Comparison of ENCODE assay signal across 21 cellular contexts in the genomic region with DNA sequence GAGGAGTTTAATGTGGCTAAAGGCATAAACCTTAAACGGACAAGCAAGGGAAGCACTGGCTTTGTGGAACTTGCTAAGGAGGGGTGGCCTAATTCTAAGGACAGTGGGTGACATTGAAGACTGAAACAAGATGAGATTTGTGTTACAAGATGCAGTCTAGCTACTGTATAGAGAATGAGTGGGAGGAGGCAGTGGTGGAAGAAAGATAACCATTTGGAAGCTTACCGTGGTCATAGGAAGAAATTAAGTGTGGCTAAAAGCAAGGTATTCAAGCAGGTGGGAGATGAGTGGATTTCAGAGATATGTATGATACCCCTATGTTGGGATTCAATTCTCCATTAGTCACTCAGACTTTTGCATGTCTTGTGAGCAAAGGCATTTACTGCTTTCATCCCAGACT. TPM values are rescaled to one million over a fixed set of nuclear protein-coding genes. Genes with fewer than 3 reads are reported as not detected.
DNase-seq lines count a peak whose midpoint lies in the region; ATAC-seq and TF ChIP-seq lines count a peak whose summit lies in the region.
"Had no signal": no experiment of that assay in that cellular context is flagged by ENCODE, and none has a peak within 500 bp of the region (broad histone marks: within the 10 kb centered on the region; RNA-seq: fewer than 3 reads in every experiment).

No MANE protein-coding gene starts in this region.

- H3K4me3 ChIP-seq in IMR-90 (ENCODE audit: insufficient read depth, low read depth, low read length): no peak overlapping the region
- H3K4me3 ChIP-seq in sigmoid colon: no peak overlapping the region
- H3K4me3 ChIP-seq: body of pancreas, HAP-1, left lung, skin epidermis, upper lobe of left lung had no signal

- H3K27me3 ChIP-seq in IMR-90 (ENCODE audit: control insufficient read depth, insufficient read depth, low read length): no peaks in the 10 kb centered on the region
- no peaks in the 10 kb centered on the region for H3K27me3 ChIP-seq in sigmoid colon
- H3K27me3 ChIP-seq: body of pancreas, left lung, upper lobe of left lung had no signal

- intact Hi-C loops in IMR-90 (cut with micrococcal nuclease) (loop anchor here (5.0 to 10.0 kb wide), 2 partner anchors 108 to 365 kb away; partner anchors contain the start of genes GIN1 and PPIP5K2), sigmoid colon (cut with DNase I) (loop anchor here (5.0 to 10.0 kb wide), 3 partner anchors 98 to 365 kb away; partner anchors contain the start of genes GIN1 and PPIP5K2)

- peak overlapping the region; percentile 11; the same call in 1 of the 2 replicates for H3K18ac ChIP-seq in IMR-90 (ENCODE audit: low read depth, low read length)

- H3K36me3 ChIP-seq in IMR-90 (ENCODE audit: control insufficient read depth, insufficient read depth, low read length): no peaks in the 10 kb centered on the region; the same call in 1 of the 2 replicates
- H3K36me3 ChIP-seq in sigmoid colon: no peaks in the 10 kb centered on the region
- H3K36me3 ChIP-seq: HAP-1, left lung, upper lobe of left lung had no signal

- H3K27me3 Mint-ChIP-seq in activated naive CD4-positive, alpha-beta T cell treated with anti-CD3 and anti-CD28 coated beads, Interleukin-2, amount 50 U/mL, for 24 hours: no peaks in the 10 kb centered on the region
- no peaks in the 10 kb centered on the region for H3K27me3 Mint-ChIP-seq in activated naive CD8-positive, alpha-beta T cell
- H3K27me3 Mint-ChIP-seq: activated naive CD8-positive, alpha-beta T cell treated with anti-CD3 and anti-CD28 coated beads, Interleukin-2, amount 10 ng/mL, durations not matched to agents 7 days and 5 days had no signal

- POLR2A ChIA-PET in IMR-90 (lab: Charles Lee; ENCODE audit: unreplicated experiment): no interaction called here
- POLR2A ChIA-PET in RWPE1 (lab: Yijun Ruan, JAX; ENCODE audit: low non-redundant PET): no interaction called here

- H3K23ac ChIP-seq in IMR-90 (ENCODE audit: low read depth, low read length): no peak overlapping the region

- H3K9ac ChIP-seq in IMR-90 (ENCODE audit: low read depth, low read length): no peak overlapping the region

- H3K4me1 Mint-ChIP-seq in activated naive CD4-positive, alpha-beta T cell treated with anti-CD3 and anti-CD28 coated beads, Interleukin-2, amount 50 U/mL, for 24 hours: peaks cover 78% of the 10 kb centered on the region
- peaks cover 69% of the 10 kb centered on the region for H3K4me1 Mint-ChIP-seq in activated naive CD8-positive, alpha-beta T cell (ENCODE audit: low read depth)

- no peak for DNase-seq in activated naive CD4-positive, alpha-beta T cell treated with Interleukin-2 at 50 U/mL for 16 hours
- DNase-seq in IMR-90 (no peak), sigmoid colon (no peak), RWPE1 (ENCODE audit: low spot score) (no peak), pons (ENCODE audit: low spot score) (no peak)
- DNase-seq: activated naive CD8-positive, alpha-beta T cell treated with anti-CD3 and anti-CD28 coated beads, Interleukin-2, amount 10 ng/mL, durations not matched to agents 7 days and 5 days; body of pancreas; cortex of kidney; glutamatergic neuron; left lung; NCI-H1105; NCI-H2081 treated with DMSO at 0.1 percent for 48 hours; NCI-H510A; nephron progenitor cell; stimulated activated naive CD4-positive, alpha-beta T cell treated with Interleukin-2 at 50 U/mL for 16 hours; upper lobe of left lung had no signal

- H3K9me1 ChIP-seq in IMR-90 (ENCODE audit: insufficient read depth, low read length): peaks cover 4% of the 10 kb centered on the region; the same call in 1 of the 2 replicates

- H2BK5ac ChIP-seq in IMR-90 (ENCODE audit: low read depth, low read length, poor library complexity, severe bottlenecking): no peak overlapping the region

- no peak overlapping the region for H2BK20ac ChIP-seq in IMR-90 (ENCODE audit: low read depth, low read length)

- dilution Hi-C loops in IMR-90 (cut with HindIII; ENCODE audit: low sequenced_read_pairs, unreplicated experiment): no loop called here

- H3K4me1 ChIP-seq in IMR-90 (ENCODE audit: control insufficient read depth, insufficient read depth, low read length) (peaks cover 8% of the 10 kb centered on the region), sigmoid colon (peaks cover 0 to 67% (median 61%) of the 10 kb centered on the region in 4 donors)

- CTCF ChIA-PET in IMR-90 (lab: Yijun Ruan, JAX): no interaction called here
- CTCF ChIA-PET in RWPE1 (lab: Yijun Ruan, JAX): interaction anchor here (0.7 to 0.8 kb wide), 2 partner anchors 21 to 24 kb away, joined by 3 read pairs; no protein-coding TSS in a partner anchor

- H3K36me3 Mint-ChIP-seq in activated naive CD4-positive, alpha-beta T cell treated with anti-CD3 and anti-CD28 coated beads, Interleukin-2, amount 50 U/mL, for 24 hours: peaks cover 9% of the 10 kb centered on the region
- peaks cover 4% of the 10 kb centered on the region for H3K36me3 Mint-ChIP-seq in activated naive CD8-positive, alpha-beta T cell

- no peak overlapping the region for H2AK5ac ChIP-seq in IMR-90 (ENCODE audit: low read depth, low read length)

- TF ChIP-seq EP300 in sigmoid colon (IDR thresholded peaks at IDR 0.05): no peak

- no peak for TF ChIP-seq RAD21 in IMR-90 (IDR thresholded peaks at IDR 0.05; ENCODE audit: low read length)

- ATAC-seq in IMR-90 (ENCODE audit: low read depth) (no peak), GM18858 (IDR thresholded peaks at IDR 0.05; ENCODE audit: unreplicated experiment) (no peak)
- ATAC-seq: body of pancreas, left lung had no signal

- H3K4ac ChIP-seq in IMR-90 (ENCODE audit: low read depth, low read length): no peak overlapping the region

- TF ChIP-seq CTCF in IMR-90 (conservative IDR thresholded peaks at IDR 0.05; ENCODE audit: low read depth, low read length) (no peak), sigmoid colon (IDR thresholded peaks at IDR 0.05) (no peak), RWPE1 (conservative IDR thresholded peaks at IDR 0.05; ENCODE audit: low read depth) (no peak)

- H2BK120ac ChIP-seq in IMR-90 (ENCODE audit: low read depth, low read length): no peak overlapping the region

- TF ChIP-seq POLR2A in IMR-90 (IDR thresholded peaks at IDR 0.05; ENCODE audit: low read depth, low read length) (no peak), sigmoid colon (IDR thresholded peaks at IDR 0.05) (no peak)

- no peak overlapping the region for H4K5ac ChIP-seq in IMR-90 (ENCODE audit: low read depth, low read length)

- H2AFZ ChIP-seq in IMR-90 (replicated peaks; ENCODE audit: low read length, poor library complexity): no peak overlapping the region

- H3K9me3 Mint-ChIP-seq in activated naive CD4-positive, alpha-beta T cell treated with anti-CD3 and anti-CD28 coated beads, Interleukin-2, amount 50 U/mL, for 24 hours: peaks cover 7% of the 10 kb centered on the region
- H3K9me3 Mint-ChIP-seq in activated naive CD8-positive, alpha-beta T cell (ENCODE audit: low read depth): no peaks in the 10 kb centered on the region
- H3K9me3 Mint-ChIP-seq: activated naive CD8-positive, alpha-beta T cell treated with anti-CD3 and anti-CD28 coated beads, Interleukin-2, amount 10 ng/mL, durations not matched to agents 7 days and 5 days; nephron progenitor cell had no signal

- peak overlapping the region; percentile 31 for H3K4me3 Mint-ChIP-seq in activated naive CD4-positive, alpha-beta T cell treated with anti-CD3 and anti-CD28 coated beads, Interleukin-2, amount 50 U/mL, for 24 hours
- H3K4me3 Mint-ChIP-seq in activated naive CD8-positive, alpha-beta T cell: peak overlapping the region; percentile 27
- H3K4me3 Mint-ChIP-seq: activated naive CD8-positive, alpha-beta T cell treated with anti-CD3 and anti-CD28 coated beads, Interleukin-2, amount 10 ng/mL, durations not matched to agents 7 days and 5 days; nephron progenitor cell had no signal

- no peak overlapping the region for H4K8ac ChIP-seq in IMR-90 (ENCODE audit: low read depth in 2 of 2, low read length in 2 of 2)

- no peak overlapping the region for H3K56ac ChIP-seq in IMR-90 (ENCODE audit: extremely low read depth, insufficient read depth, low read length)

- H3K27ac ChIP-seq in IMR-90 (ENCODE audit: insufficient read depth, low read length) (no peak overlapping the region), sigmoid colon (peak overlapping the region in 3 of 4 donors; percentile 46 to 67 (median 53)), RWPE1 (no peak overlapping the region)
- H3K27ac ChIP-seq: body of pancreas had no signal

- in situ Hi-C loops in IMR-90 (cut with MboI; ENCODE audit: low sequenced_read_pairs): loop anchor here (10.0 kb wide), 1 partner anchor 365 kb away; the partner anchor contains the start of genes GIN1 and PPIP5K2

- H4K91ac ChIP-seq in IMR-90 (ENCODE audit: insufficient read depth, low read depth, low read length): no peak overlapping the region

- H3K4me2 ChIP-seq in IMR-90 (ENCODE audit: low read depth, low read length): no peak overlapping the region

- H3K9me3 ChIP-seq in IMR-90 (ENCODE audit: control insufficient read depth, insufficient read depth, low read length) (no peaks in the 10 kb centered on the region), sigmoid colon (no peaks in the 10 kb centered on the region)
- H3K9me3 ChIP-seq: body of pancreas, HAP-1, left lung, upper lobe of left lung had no signal

- peak overlapping the region; percentile 36 for H3K27ac Mint-ChIP-seq in activated naive CD4-positive, alpha-beta T cell treated with anti-CD3 and anti-CD28 coated beads, Interleukin-2, amount 50 U/mL, for 24 hours
- H3K27ac Mint-ChIP-seq in activated naive CD8-positive, alpha-beta T cell: peak overlapping the region; percentile 84
- H3K27ac Mint-ChIP-seq: nephron progenitor cell had no signal

- WGBS in IMR-90 (ENCODE audit: extremely low coverage in 2 of 2, insufficient read length in 1 of 2), 2 experiments: 44% methylated on average over 1 of the region's 2 CpGs; no CpG with 5 or more reads in 1 of the 2 experiments
- WGBS in sigmoid colon, 2 donors: 81% methylated on average over 2 of the region's 2 CpGs

- H2BK15ac ChIP-seq in IMR-90 (ENCODE audit: low read depth, low read length): no peak overlapping the region

- no peak overlapping the region for H2AK9ac ChIP-seq in IMR-90 (replicated peaks; ENCODE audit: low read depth, low read length, poor library complexity)

- peaks cover 34 to 77% of the 10 kb centered on the region in 2 experiments for H3K79me1 ChIP-seq in IMR-90 (ENCODE audit: low read depth in 1 of 2, low read length in 2 of 2)

- peak overlapping the region; percentile 65; the same call in 1 of the 2 replicates for H3K14ac ChIP-seq in IMR-90 (replicated peaks; ENCODE audit: low read depth, low read length)

- H4K20me1 ChIP-seq in IMR-90 (ENCODE audit: insufficient read depth, low read length): peaks cover 36% of the 10 kb centered on the region

- BruUV-seq in IMR-90 (replicated peaks; lab: Mats Ljungman, UMichigan): no TSS peak

TF ChIP-seq in IMR-90, 13 proteins besides CTCF, POLR2A, EP300 and RAD21 (continues in another document):
- TF ChIP-seq MXI1 (IDR thresholded peaks at IDR 0.05; ENCODE audit: borderline replicate concordance, low read depth, low read length): no peak
- no peak for TF ChIP-seq FOS (IDR thresholded peaks at IDR 0.05; ENCODE audit: low read depth, low read length)
- no peak for TF ChIP-seq NFE2L2 (IDR thresholded peaks at IDR 0.05; ENCODE audit: low read depth, low read length)

RNA-seq across cellular contexts. Expression of gene PAM, which starts 4.6 kb away (rescaled TPM):
- total RNA-seq in IMR-90 (2012; rRNA removed) (112 and 115 TPM in 2 replicates), sigmoid colon (100 to 1,000 TPM; 198 to 261 (median 240) TPM)
- polyA plus RNA-seq in IMR-90 (2012; rRNA removed) (149 and 179 TPM in 2 replicates), sigmoid colon (10 to 100 TPM; 14.3 to 45.8 (median 22.2) TPM)
- polyA plus RNA-seq in IMR-90 (2012; cell fraction: cytosol; rRNA removed): 132 and 150 TPM in 2 replicates
- polyA plus RNA-seq in IMR-90 (2012; cell fraction: nucleus; rRNA removed; ENCODE audit: low replicate concordance): 57.8 and 161 TPM in 2 replicates

Comparison
In these comparisons a context has a peak if more than half of its experiments do, and no peak if none do; other contexts are left out.
1. H3K27ac ChIP-seq: peak in sigmoid colon (3 of 4); none in IMR-90 (single experiment) and RWPE1 (single experiment).